ENCODE assay signal across 9 cellular contexts in genomic region chr7:22506316-22507020, GRCh38. TPM values are rescaled to one million over a fixed set of nuclear protein-coding genes. Genes with fewer than 3 reads are reported as not detected.
DNase-seq lines count a peak whose midpoint lies in the region; ATAC-seq lines count a peak whose summit lies in the region.
"Not testable (repeated sequence)": the region's sequence is repeated elsewhere in the genome, so short reads cannot be mapped to it uniquely, and the experiment has no call there.
"Had no signal": no experiment of that assay in that cellular context is flagged by ENCODE, and none has a peak within 500 bp of the region (broad histone marks: within the 10 kb centered on the region; RNA-seq: fewer than 3 reads in every experiment).

No MANE protein-coding gene starts in this region.

- H3K23ac ChIP-seq in mesendoderm (ENCODE audit: low read length), result not testable (repeated sequence)

- WGBS in mesendoderm (ENCODE audit: extremely low coverage, insufficient coverage, low lambda C conversion rate), result no CpG with 5 or more reads among the region's 9 CpGs

- H3K36me3 ChIP-seq in mesendoderm (ENCODE audit: control insufficient read depth, insufficient read depth, low read length), result not testable (repeated sequence)

- H3K4me2 ChIP-seq in mesendoderm (ENCODE audit: low read length), result not testable (repeated sequence)

- H3K56ac ChIP-seq in mesendoderm (ENCODE audit: low read length), result not testable (repeated sequence)

- H3K36me3 Mint-ChIP-seq in stimulated activated effector memory CD8-positive, alpha-beta T cell treated with anti-CD3 and anti-CD28 coated beads, Interleukin-12 subunit alpha, Interleukin-12 subunit beta, amount 100 ng/mL, for 72 hours, result not testable (repeated sequence)

- not testable (repeated sequence) for H3K9ac ChIP-seq in mesendoderm (ENCODE audit: low read length)

- H3K4ac ChIP-seq in mesendoderm (ENCODE audit: low read depth, low read length), result not testable (repeated sequence)

- H3K9me3 Mint-ChIP-seq in stimulated activated effector memory CD8-positive, alpha-beta T cell treated with anti-CD3 and anti-CD28 coated beads, Interleukin-12 subunit alpha, Interleukin-12 subunit beta, amount 100 ng/mL, for 72 hours, result not testable (repeated sequence)

- peak; percentile 26 for DNase-seq in DMS 273 (lab: John Stamatoyannopoulos, UW; ENCODE audit: unreplicated experiment)
- peak; percentile 14 for DNase-seq in M059J (ENCODE audit: low read depth)
- peak; percentile 30 for DNase-seq in NCI-H2171 (lab: John Stamatoyannopoulos, UW)
- peak; percentile 26 for DNase-seq in NCI-H69 (lab: John Stamatoyannopoulos, UW)
- peak; percentile 38 for DNase-seq in mesendoderm
- DNase-seq in stimulated activated effector memory CD8-positive, alpha-beta T cell treated with anti-CD3 and anti-CD28 coated beads, Interleukin-12 subunit alpha, Interleukin-12 subunit beta, amount 100 ng/mL, for 72 hours (ENCODE audit: low spot score in 2 of 2), result not testable (repeated sequence)

- H3K18ac ChIP-seq in mesendoderm (ENCODE audit: low read length), result not testable (repeated sequence)

- not testable (repeated sequence) for H3K79me1 ChIP-seq in mesendoderm (ENCODE audit: low read length)

- not testable (repeated sequence) for H3K27ac ChIP-seq in mesendoderm (ENCODE audit: low read depth, low read length)

- H2BK120ac ChIP-seq in mesendoderm (ENCODE audit: low read depth, low read length), result not testable (repeated sequence)

- H2BK5ac ChIP-seq in mesendoderm (ENCODE audit: low read length), result not testable (repeated sequence)

- not testable (repeated sequence) for H2AK5ac ChIP-seq in mesendoderm (ENCODE audit: low read length)

- not testable (repeated sequence) for H3K4me3 Mint-ChIP-seq in stimulated activated effector memory CD8-positive, alpha-beta T cell treated with anti-CD3 and anti-CD28 coated beads, Interleukin-12 subunit alpha, Interleukin-12 subunit beta, amount 100 ng/mL, for 72 hours

- not testable (repeated sequence) for H3K4me3 ChIP-seq in mesendoderm (ENCODE audit: low read length)

- peak; percentile 41; the same call in 2 of the 3 replicates for ATAC-seq in SK-N-SH treated with all-trans-retinoic acid at 6 μM for 48 hours
- peak; percentile 29 for ATAC-seq in stimulated activated effector memory CD8-positive, alpha-beta T cell treated with anti-CD3 and anti-CD28 coated beads, Interleukin-12 subunit alpha, Interleukin-12 subunit beta, amount 100 ng/mL, for 72 hours

- not testable (repeated sequence) for H3K27ac Mint-ChIP-seq in stimulated activated effector memory CD8-positive, alpha-beta T cell treated with anti-CD3 and anti-CD28 coated beads, Interleukin-12 subunit alpha, Interleukin-12 subunit beta, amount 100 ng/mL, for 72 hours

- not testable (repeated sequence) for H4K5ac ChIP-seq in mesendoderm (ENCODE audit: low read length)

- H4K8ac ChIP-seq in mesendoderm (ENCODE audit: low read depth, low read length), result not testable (repeated sequence)

- H3K27me3 ChIP-seq in mesendoderm (ENCODE audit: insufficient read depth, low read length, poor library complexity), result not testable (repeated sequence)

- H3K79me2 ChIP-seq in mesendoderm (ENCODE audit: control insufficient read depth, insufficient read depth, low read length), result not testable (repeated sequence)

- not testable (repeated sequence) for H3K4me1 Mint-ChIP-seq in stimulated activated effector memory CD8-positive, alpha-beta T cell treated with anti-CD3 and anti-CD28 coated beads, Interleukin-12 subunit alpha, Interleukin-12 subunit beta, amount 100 ng/mL, for 72 hours

- not testable (repeated sequence) for H3K4me1 ChIP-seq in mesendoderm (ENCODE audit: control insufficient read depth, low read depth, low read length)

- not testable (repeated sequence) for H2BK15ac ChIP-seq in mesendoderm (replicated peaks; ENCODE audit: low read depth)

RNA-seq across cellular contexts. Expression of gene STEAP1B, which starts 6.5 kb away (rescaled TPM):
- 1.2 and 3.1 TPM in 2 replicates for total RNA-seq in M059J (2014; rRNA removed; shearing (Covaris generic))
- 10.4 TPM for polyA plus RNA-seq in mesendoderm (2013, experiment 1 of 2)
- polyA plus RNA-seq in mesendoderm (2013, experiment 2 of 2), result 10.1 TPM
- total RNA-seq: CD4-positive, CD25-positive, alpha-beta regulatory T cell; CD8-positive, alpha-beta T cell had no signal
- polyA plus RNA-seq: CD4-positive, CD25-positive, alpha-beta regulatory T cell had no signal
